25 cellular contexts compared by ENCODE assay signal in genomic region chr13:30032263-30032662, GRCh38.
"Had no signal": no experiment of that assay in that cellular context is flagged by ENCODE, and none has a peak within 500 bp of the region (broad histone marks: within the 10 kb centered on the region; RNA-seq: fewer than 3 reads in every experiment).

No MANE protein-coding gene starts in this region.

- H3K4me2 ChIP-seq: neural progenitor cell had no signal

- H3K27me3 ChIP-seq: neural progenitor cell, ovary, sigmoid colon, spleen, tibial artery, vagina had no signal

- H3K36me3 Mint-ChIP-seq: immature natural killer cell; naive thymus-derived CD8-positive, alpha-beta T cell; neural progenitor cell; stimulated activated effector memory CD8-positive, alpha-beta T cell treated with anti-CD3 and anti-CD28 coated beads, Interleukin-12 subunit alpha, Interleukin-12 subunit beta, amount 100 ng/mL, for 72 hours; type B pancreatic cell had no signal

- FAIRE-seq: islet of Langerhans, kidney, small intestine had no signal

- H3K4me1 ChIP-seq: neural progenitor cell, spleen had no signal

- H3K9ac ChIP-seq: neural progenitor cell had no signal

- H3K9me3 Mint-ChIP-seq: immature natural killer cell; naive thymus-derived CD8-positive, alpha-beta T cell; nephron; neural progenitor cell; stimulated activated effector memory CD8-positive, alpha-beta T cell treated with anti-CD3 and anti-CD28 coated beads, Interleukin-12 subunit alpha, Interleukin-12 subunit beta, amount 100 ng/mL, for 72 hours; stimulated activated naive CD8-positive, alpha-beta T cell treated with anti-CD3 and anti-CD28 coated beads, Interleukin-15, Interleukin-2, amounts not matched to agents 100 ng/mL and 50 ng/mL, for 24 hours; type B pancreatic cell had no signal

- H3K4me3 ChIP-seq: left ventricle myocardium inferior, lung, neural progenitor cell, ovary, sigmoid colon, spleen, suprapubic skin, thoracic aorta, tibial artery, vagina had no signal

- ATAC-seq: naive thymus-derived CD8-positive, alpha-beta T cell; right cardiac atrium; stimulated activated effector memory CD8-positive, alpha-beta T cell treated with anti-CD3 and anti-CD28 coated beads, Interleukin-12 subunit alpha, Interleukin-12 subunit beta, amount 100 ng/mL, for 72 hours had no signal

- H2AFZ ChIP-seq: neural progenitor cell had no signal

- H3K4me3 Mint-ChIP-seq: immature natural killer cell; naive thymus-derived CD8-positive, alpha-beta T cell; nephron; neural progenitor cell; stimulated activated effector memory CD8-positive, alpha-beta T cell treated with anti-CD3 and anti-CD28 coated beads, Interleukin-12 subunit alpha, Interleukin-12 subunit beta, amount 100 ng/mL, for 72 hours; stimulated activated naive CD8-positive, alpha-beta T cell treated with anti-CD3 and anti-CD28 coated beads, Interleukin-15, Interleukin-2, amounts not matched to agents 100 ng/mL and 50 ng/mL, for 24 hours; type B pancreatic cell had no signal

- H3K27me3 Mint-ChIP-seq: stimulated activated naive CD8-positive, alpha-beta T cell treated with anti-CD3 and anti-CD28 coated beads, Interleukin-15, Interleukin-2, amounts not matched to agents 100 ng/mL and 50 ng/mL, for 24 hours had no signal

- H3K27ac Mint-ChIP-seq: immature natural killer cell; naive thymus-derived CD8-positive, alpha-beta T cell; nephron; neural progenitor cell; progenitor cell of endocrine pancreas; stimulated activated effector memory CD8-positive, alpha-beta T cell treated with anti-CD3 and anti-CD28 coated beads, Interleukin-12 subunit alpha, Interleukin-12 subunit beta, amount 100 ng/mL, for 72 hours; stimulated activated naive CD8-positive, alpha-beta T cell treated with anti-CD3 and anti-CD28 coated beads, Interleukin-15, Interleukin-2, amounts not matched to agents 100 ng/mL and 50 ng/mL, for 24 hours; type B pancreatic cell had no signal

- H3K9me3 ChIP-seq: left ventricle myocardium inferior, ovary, sigmoid colon, spleen, suprapubic skin, thoracic aorta, tibial artery, vagina had no signal

- DNase-seq: hypothalamus; immature natural killer cell; kidney; left ventricle myocardium inferior; naive thymus-derived CD8-positive, alpha-beta T cell; ovary; retina; right cardiac atrium; sigmoid colon; small intestine; spleen; stimulated activated CD4-positive, alpha-beta T cell treated with anti-CD3 and anti-CD28 coated beads, Interleukin-4, amount 100 ng/mL, for 24 hours; stimulated activated naive CD4-positive, alpha-beta T cell; tibial artery had no signal

- H3K27ac ChIP-seq: left ventricle myocardium inferior, neural progenitor cell, ovary, sigmoid colon, spleen, suprapubic skin, thoracic aorta, tibial artery had no signal

- H3K4me1 Mint-ChIP-seq: immature natural killer cell had no signal

- H3K36me3 ChIP-seq: left ventricle myocardium inferior, neural progenitor cell, ovary, sigmoid colon, spleen, suprapubic skin, thoracic aorta, tibial artery, vagina had no signal
